In genomic region chr2:191666241-191666640, GRCh38 we compare ENCODE assay signal across 19 cellular contexts. TPM values are rescaled to one million over a fixed set of nuclear protein-coding genes. Genes with fewer than 3 reads are reported as not detected.
DNase-seq lines count a peak whose midpoint lies in the region; ATAC-seq and TF ChIP-seq lines count a peak whose summit lies in the region.
"Had no signal": no experiment of that assay in that cellular context is flagged by ENCODE, and none has a peak within 500 bp of the region (broad histone marks: within the 10 kb centered on the region; RNA-seq: fewer than 3 reads in every experiment).

No MANE protein-coding gene starts in this region.

- intact Hi-C loops in Caco-2 (cut with micrococcal nuclease; ENCODE audit: unreplicated experiment) (no loop called here), tibial artery (cut with DNase I; ENCODE audit: low total_unique reads) (no loop called here)
- intact Hi-C loops in activated T-helper 2 cell treated with anti-CD3 and anti-CD28 coated beads, Interferon-gamma antibody, Interleukin-2, Interleukin-4, amounts not matched to agents 10 μg/mL and 5 μg/mL and 100 μg/mL, durations not matched to agents 14 hours and 24 hours and 36 hours (cut with micrococcal nuclease) = no loop called here

- TF ChIP-seq CTCF in Caco-2 (IDR thresholded peaks at IDR 0.05; ENCODE audit: insufficient read depth in 1 of 2, low read depth in 1 of 2, low read length in 1 of 2, severe bottlenecking in 1 of 2, unreplicated experiment in 1 of 2) = no peak
- TF ChIP-seq CTCF in tibial artery (IDR thresholded peaks at IDR 0.05) = no peak

- CTCF ChIA-PET in Caco-2 (lab: Charles Lee) = interaction anchor here (1.0 kb wide), 1 partner anchor 12 kb away, joined by 4 read pairs; the partner anchor contains the start of gene NABP1
- CTCF ChIA-PET in CD8-positive, alpha-beta memory T cell (lab: Charles Lee) = interaction anchor here (0.8 to 1.5 kb wide), 2 partner anchors 25 to 99 kb away, joined by 3 to 4 read pairs; no protein-coding TSS in a partner anchor

- ATAC-seq in HG02884 (IDR thresholded peaks at IDR 0.05; ENCODE audit: unreplicated experiment) = peak; percentile 22

- no peak overlapping the region for H3K4me3 ChIP-seq in Caco-2 (ENCODE audit: low read depth, low read length)
- no peak overlapping the region for H3K4me3 ChIP-seq in mesodermal cell (ENCODE audit: extremely low read depth, insufficient read depth, low read length, poor library complexity, severe bottlenecking)
- no peak overlapping the region for H3K4me3 ChIP-seq in tibial artery
- no peak overlapping the region for H3K4me3 ChIP-seq in CD8-positive, alpha-beta memory T cell (ENCODE audit: low read length)
- H3K4me3 ChIP-seq: left lung, ovary, sigmoid colon, SK-N-MC had no signal

- POLR2A ChIA-PET in Caco-2 (lab: Charles Lee) = interaction anchor here (1.2 kb wide), 1 partner anchor 11 kb away, joined by 4 read pairs; the partner anchor contains the start of gene NABP1
- POLR2A ChIA-PET in CD8-positive, alpha-beta memory T cell (lab: Charles Lee) = no interaction called here

- no peaks in the 10 kb centered on the region for H3K27me3 ChIP-seq in Caco-2 (replicated peaks; ENCODE audit: control insufficient read depth, insufficient read depth, low read length)
- H3K27me3 ChIP-seq in tibial artery = no peaks in the 10 kb centered on the region
- no peaks in the 10 kb centered on the region for H3K27me3 ChIP-seq in CD8-positive, alpha-beta memory T cell (ENCODE audit: insufficient read depth, low read length, poor library complexity, severe bottlenecking)
- H3K27me3 ChIP-seq: left lung, ovary, sigmoid colon had no signal

- BruUV-seq in Caco-2 (replicated peaks; lab: Mats Ljungman, UMichigan) = no TSS peak

- no peaks in the 10 kb centered on the region for H3K36me3 ChIP-seq in Caco-2 (ENCODE audit: control insufficient read depth, insufficient read depth, low read length)
- no peaks in the 10 kb centered on the region for H3K36me3 ChIP-seq in mesodermal cell (ENCODE audit: control insufficient read depth, insufficient read depth, low read length)
- H3K36me3 ChIP-seq in tibial artery = no peaks in the 10 kb centered on the region
- H3K36me3 ChIP-seq in CD8-positive, alpha-beta memory T cell (ENCODE audit: insufficient read depth, low read length) = no peaks in the 10 kb centered on the region
- H3K36me3 ChIP-seq: left lung, ovary, sigmoid colon had no signal

- no peaks in the 10 kb centered on the region for H3K36me3 Mint-ChIP-seq in Caco-2 (ENCODE audit: insufficient read depth, unreplicated experiment)
- H3K36me3 Mint-ChIP-seq in activated T-helper 2 cell treated with anti-CD3 and anti-CD28 coated beads, Interferon-gamma antibody, Interleukin-2, Interleukin-4, amounts not matched to agents 10 μg/mL and 5 μg/mL and 100 μg/mL, durations not matched to agents 14 hours and 24 hours and 36 hours (ENCODE audit: low read depth) = peaks cover 9% of the 10 kb centered on the region
- peaks cover 0 to 8% (median 0%) of the 10 kb centered on the region in 3 donors for H3K36me3 Mint-ChIP-seq in CD8-positive, alpha-beta memory T cell
- H3K36me3 Mint-ChIP-seq: activated naive CD4-positive, alpha-beta T cell treated with anti-CD3 and anti-CD28 coated beads, Interleukin-2, amount 50 U/mL, for 24 hours had no signal

- peaks cover 20% of the 10 kb centered on the region for H3K4me1 ChIP-seq in Caco-2
- H3K4me1 ChIP-seq in mesodermal cell (ENCODE audit: control insufficient read depth, insufficient read depth, low read length, poor library complexity, severe bottlenecking) = peaks cover 19% of the 10 kb centered on the region
- no peaks in the 10 kb centered on the region for H3K4me1 ChIP-seq in tibial artery
- H3K4me1 ChIP-seq in CD8-positive, alpha-beta memory T cell (ENCODE audit: insufficient read depth, low read length) = no peaks in the 10 kb centered on the region
- H3K4me1 ChIP-seq: sigmoid colon had no signal

- H3K27ac ChIP-seq in mesodermal cell (ENCODE audit: low read depth, low read length, severe bottlenecking) = peak overlapping the region; percentile 57
- H3K27ac ChIP-seq in tibial artery = no peak overlapping the region
- no peak overlapping the region for H3K27ac ChIP-seq in CD8-positive, alpha-beta memory T cell (ENCODE audit: low read depth, low read length)
- H3K27ac ChIP-seq: ovary, sigmoid colon, SK-N-MC had no signal

- DNase-seq in Caco-2 = no peak
- no peak for DNase-seq in activated T-helper 2 cell treated with anti-CD3 and anti-CD28 coated beads, Interferon-gamma antibody, Interleukin-2, Interleukin-4, amounts not matched to agents 10 μg/mL and 5 μg/mL and 100 μg/mL, durations not matched to agents 14 hours and 24 hours and 36 hours (ENCODE audit: low spot score)
- DNase-seq in occipital lobe (lab: John Stamatoyannopoulos, UW) = no peak
- DNase-seq in tibial artery = no peak
- no peak for DNase-seq in DMS79 treated with DMSO at 0.1 percent for 48 hours (lab: John Stamatoyannopoulos, UW)
- no peak for DNase-seq in CD8-positive, alpha-beta memory T cell
- DNase-seq: activated CD4-positive, alpha-beta T cell treated with anti-CD3 and anti-CD28 coated beads, Interleukin-2, amount 50 U/mL, for 1 hour; dermis blood vessel endothelial cell; left lung; NCI-H1048; NCI-H2107; NCI-H526 treated with DMSO at 0.1 percent for 48 hours; ovary; sigmoid colon; stimulated activated CD4-positive, alpha-beta T cell treated with anti-CD3 and anti-CD28 coated beads, Interleukin-2, amount 100 ng/mL, for 48 hours had no signal

- H3K9me3 Mint-ChIP-seq in Caco-2 (ENCODE audit: unreplicated experiment) = no peaks in the 10 kb centered on the region
- H3K9me3 Mint-ChIP-seq in activated T-helper 2 cell treated with anti-CD3 and anti-CD28 coated beads, Interferon-gamma antibody, Interleukin-2, Interleukin-4, amounts not matched to agents 10 μg/mL and 5 μg/mL and 100 μg/mL, durations not matched to agents 14 hours and 24 hours and 36 hours = peaks cover 9% of the 10 kb centered on the region
- peaks cover 0 to 4% (median 0%) of the 10 kb centered on the region in 5 donors for H3K9me3 Mint-ChIP-seq in CD8-positive, alpha-beta memory T cell
- H3K9me3 Mint-ChIP-seq: activated naive CD4-positive, alpha-beta T cell treated with anti-CD3 and anti-CD28 coated beads, Interleukin-2, amount 50 U/mL, for 24 hours had no signal

- 100% methylated on average over 1 of the region's 4 CpGs; no CpG with 5 or more reads in 1 of the 2 experiments for WGBS in mesodermal cell (ENCODE audit: insufficient coverage in 2 of 2), 2 experiments

- peaks cover 15% of the 10 kb centered on the region for H3K4me1 Mint-ChIP-seq in Caco-2 (ENCODE audit: low read depth, unreplicated experiment)
- H3K4me1 Mint-ChIP-seq in activated T-helper 2 cell treated with anti-CD3 and anti-CD28 coated beads, Interferon-gamma antibody, Interleukin-2, Interleukin-4, amounts not matched to agents 10 μg/mL and 5 μg/mL and 100 μg/mL, durations not matched to agents 14 hours and 24 hours and 36 hours (ENCODE audit: low read depth) = peaks cover 30% of the 10 kb centered on the region
- peaks cover 2 to 6% (median 5%) of the 10 kb centered on the region in 3 donors for H3K4me1 Mint-ChIP-seq in CD8-positive, alpha-beta memory T cell

- H3K9me3 ChIP-seq in Caco-2 (no peaks in the 10 kb centered on the region), mesodermal cell (ENCODE audit: control insufficient read depth, low read length) (no peaks in the 10 kb centered on the region), tibial artery (no peaks in the 10 kb centered on the region)
- H3K9me3 ChIP-seq in CD8-positive, alpha-beta memory T cell (ENCODE audit: low read length) = no peaks in the 10 kb centered on the region
- H3K9me3 ChIP-seq: left lung, ovary, sigmoid colon had no signal

- H3K4me3 Mint-ChIP-seq in Caco-2 (ENCODE audit: unreplicated experiment) = no peak overlapping the region
- H3K4me3 Mint-ChIP-seq in activated T-helper 2 cell treated with anti-CD3 and anti-CD28 coated beads, Interferon-gamma antibody, Interleukin-2, Interleukin-4, amounts not matched to agents 10 μg/mL and 5 μg/mL and 100 μg/mL, durations not matched to agents 14 hours and 24 hours and 36 hours (ENCODE audit: low read depth) = no peak overlapping the region
- no peak overlapping the region for H3K4me3 Mint-ChIP-seq in CD8-positive, alpha-beta memory T cell
- H3K4me3 Mint-ChIP-seq: activated naive CD4-positive, alpha-beta T cell treated with anti-CD3 and anti-CD28 coated beads, Interleukin-2, amount 50 U/mL, for 24 hours had no signal

- H3K27me3 Mint-ChIP-seq in Caco-2 (ENCODE audit: insufficient read depth, unreplicated experiment) = no peaks in the 10 kb centered on the region
- no peaks in the 10 kb centered on the region for H3K27me3 Mint-ChIP-seq in activated T-helper 2 cell treated with anti-CD3 and anti-CD28 coated beads, Interferon-gamma antibody, Interleukin-2, Interleukin-4, amounts not matched to agents 10 μg/mL and 5 μg/mL and 100 μg/mL, durations not matched to agents 14 hours and 24 hours and 36 hours (ENCODE audit: low read depth)
- H3K27me3 Mint-ChIP-seq in CD8-positive, alpha-beta memory T cell = no peaks in the 10 kb centered on the region
- H3K27me3 Mint-ChIP-seq: activated naive CD4-positive, alpha-beta T cell treated with anti-CD3 and anti-CD28 coated beads, Interleukin-2, amount 50 U/mL, for 24 hours had no signal

- peak overlapping the region; percentile 9 for H3K27ac Mint-ChIP-seq in Caco-2 (ENCODE audit: unreplicated experiment)
- peak overlapping the region; percentile 40 for H3K27ac Mint-ChIP-seq in activated T-helper 2 cell treated with anti-CD3 and anti-CD28 coated beads, Interferon-gamma antibody, Interleukin-2, Interleukin-4, amounts not matched to agents 10 μg/mL and 5 μg/mL and 100 μg/mL, durations not matched to agents 14 hours and 24 hours and 36 hours
- no peak overlapping the region for H3K27ac Mint-ChIP-seq in CD8-positive, alpha-beta memory T cell
- H3K27ac Mint-ChIP-seq: activated naive CD4-positive, alpha-beta T cell treated with anti-CD3 and anti-CD28 coated beads, Interleukin-2, amount 50 U/mL, for 24 hours had no signal

RNA-seq across cellular contexts. Expression of gene NABP1, which starts 11.7 kb away (rescaled TPM):
- total RNA-seq in Caco-2 (2022) (89.8 and 91.4 TPM in 2 replicates), occipital lobe (9.2 TPM)
- total RNA-seq in activated T-helper 2 cell treated with anti-CD3 and anti-CD28 coated beads, Interferon-gamma antibody, Interleukin-2, Interleukin-4, amounts not matched to agents 10 μg/mL and 5 μg/mL and 100 μg/mL, durations not matched to agents 14 hours and 24 hours and 36 hours = 39.9 and 40.0 TPM in 2 replicates
- 11.9 TPM for polyA plus RNA-seq in mesodermal cell (2013, experiment 1 of 2)
- polyA plus RNA-seq in mesodermal cell (2013, experiment 2 of 2) = 11.7 TPM
- 10 to 100 TPM; 44.9 to 48.2 TPM for total RNA-seq in CD8-positive, alpha-beta memory T cell
- polyA plus RNA-seq in CD8-positive, alpha-beta memory T cell = 13.9 TPM

Comparison
In these comparisons a context has a peak if more than half of its experiments do, and no peak if none do; other contexts are left out.
1. H3K27ac Mint-ChIP-seq: peak in Caco-2 (single experiment) and activated T-helper 2 cell treated with anti-CD3 and anti-CD28 coated beads, Interferon-gamma antibody, Interleukin-2, Interleukin-4, amounts not matched to agents 10 μg/mL and 5 μg/mL and 100 μg/mL, durations not matched to agents 14 hours and 24 hours and 36 hours (single experiment); none in CD8-positive, alpha-beta memory T cell (0 of 8).